Comparison of ENCODE assay signal across 9 cellular contexts in genomic region chr5:80141681-80142080, GRCh38.
DNase-seq lines count a peak whose midpoint lies in the region; ATAC-seq and TF ChIP-seq lines count a peak whose summit lies in the region.
"Had no signal": no experiment of that assay in that cellular context is flagged by ENCODE, and none has a peak within 500 bp of the region (broad histone marks: within the 10 kb centered on the region; RNA-seq: fewer than 3 reads in every experiment).

No MANE protein-coding gene starts in this region.

- peak overlapping the region in 8 of 10 donors; percentile 7 to 66 (median 42) for H3K4me3 Mint-ChIP-seq in naive thymus-derived CD8-positive, alpha-beta T cell

- H3K36me3 ChIP-seq in heart right ventricle (peaks cover 0 to 59% (median 13%) of the 10 kb centered on the region in 9 donors), uterus (no peaks in the 10 kb centered on the region), MG63 (no peaks in the 10 kb centered on the region; the same call in 1 of the 2 replicates)

- WGBS in heart right ventricle, 2 donors: 35 to 44% methylated on average over 3 of the region's 3 CpGs

- H3K27ac ChIP-seq in heart right ventricle (peak overlapping the region; percentile 62 to 89 (median 86)), cingulate gyrus (ENCODE audit: low read depth, low read length) (peak overlapping the region; percentile 90), uterus (peak overlapping the region; percentile 80 to 85)

- H3K4me1 Mint-ChIP-seq in naive thymus-derived CD8-positive, alpha-beta T cell: peaks cover 37 to 89% (median 81%) of the 10 kb centered on the region in 4 donors

- POLR2A ChIA-PET in naive thymus-derived CD8-positive, alpha-beta T cell (lab: Charles Lee): interaction anchor here (0.6 to 14.9 kb wide), 8 partner anchors 10 to 166 kb away, joined by 3 to 128 read pairs (median 3); partner anchors contain the start of gene SERINC5

- intact Hi-C loops in heart right ventricle (cut with DNase I) (loop anchor here in 4 of 10 donors (2.0 to 5.0 kb wide), 3 partner anchors 51 to 116 kb away; partner anchors contain the start of gene SERINC5 (in 4 of the 4)), Right ventricle myocardium superior (cut with DNase I) (loop anchor here (10.0 kb wide), 1 partner anchor 63 kb away; no protein-coding TSS in a partner anchor), uterus (cut with DNase I; ENCODE audit: low total_unique reads) (no loop called here)

- H3K4me3 ChIP-seq in heart right ventricle (no peak overlapping the region), uterus (no peak overlapping the region), MG63 (no peak overlapping the region)

- TF ChIP-seq POLR2A in uterus (IDR thresholded peaks at IDR 0.05): no peak

- DNase-seq in heart right ventricle: no peak
- no peak for DNase-seq in Right ventricle myocardium superior
- DNase-seq in naive thymus-derived CD8-positive, alpha-beta T cell: no peak
- no peak for DNase-seq in uterus
- no peak for DNase-seq in MG63
- no peak for DNase-seq in GM19238 (ENCODE audit: insufficient read length, low spot score)
- no peak for DNase-seq in DMS79 treated with DMSO at 0.1 percent for 48 hours (lab: John Stamatoyannopoulos, UW)
- DNase-seq: NCI-H2081 had no signal

- H3K9me3 ChIP-seq in heart right ventricle: no peaks in the 10 kb centered on the region
- H3K9me3 ChIP-seq in uterus: no peaks in the 10 kb centered on the region
- no peaks in the 10 kb centered on the region for H3K9me3 ChIP-seq in MG63

- H3K27me3 Mint-ChIP-seq in naive thymus-derived CD8-positive, alpha-beta T cell: no peaks in the 10 kb centered on the region

- H3K4me1 ChIP-seq in heart right ventricle: peaks cover 0 to 79% (median 23%) of the 10 kb centered on the region in 9 donors
- peaks cover 0 to 6% of the 10 kb centered on the region in 2 donors for H3K4me1 ChIP-seq in uterus

- H3K36me3 Mint-ChIP-seq in naive thymus-derived CD8-positive, alpha-beta T cell: peaks cover 17 to 77% (median 38%) of the 10 kb centered on the region in 3 donors

- ATAC-seq in heart right ventricle: peak in 1 of 8 donors; percentile 18
- no peak for ATAC-seq in Right ventricle myocardium superior (ENCODE audit: poor library complexity)
- no peak for ATAC-seq in naive thymus-derived CD8-positive, alpha-beta T cell

- H3K27ac Mint-ChIP-seq in naive thymus-derived CD8-positive, alpha-beta T cell: peak overlapping the region; percentile 87 to 97 (median 90)

- H3K9me3 Mint-ChIP-seq in naive thymus-derived CD8-positive, alpha-beta T cell: no peaks in the 10 kb centered on the region

- H3K27me3 ChIP-seq in heart right ventricle (no peaks in the 10 kb centered on the region), uterus (no peaks in the 10 kb centered on the region), MG63 (no peaks in the 10 kb centered on the region)

- no peak for TF ChIP-seq CTCF in heart right ventricle (IDR thresholded peaks at IDR 0.05)
- no peak for TF ChIP-seq CTCF in uterus (IDR thresholded peaks at IDR 0.05)
